Comparison of ENCODE assay signal across 1 cellular context in the genomic region with DNA sequence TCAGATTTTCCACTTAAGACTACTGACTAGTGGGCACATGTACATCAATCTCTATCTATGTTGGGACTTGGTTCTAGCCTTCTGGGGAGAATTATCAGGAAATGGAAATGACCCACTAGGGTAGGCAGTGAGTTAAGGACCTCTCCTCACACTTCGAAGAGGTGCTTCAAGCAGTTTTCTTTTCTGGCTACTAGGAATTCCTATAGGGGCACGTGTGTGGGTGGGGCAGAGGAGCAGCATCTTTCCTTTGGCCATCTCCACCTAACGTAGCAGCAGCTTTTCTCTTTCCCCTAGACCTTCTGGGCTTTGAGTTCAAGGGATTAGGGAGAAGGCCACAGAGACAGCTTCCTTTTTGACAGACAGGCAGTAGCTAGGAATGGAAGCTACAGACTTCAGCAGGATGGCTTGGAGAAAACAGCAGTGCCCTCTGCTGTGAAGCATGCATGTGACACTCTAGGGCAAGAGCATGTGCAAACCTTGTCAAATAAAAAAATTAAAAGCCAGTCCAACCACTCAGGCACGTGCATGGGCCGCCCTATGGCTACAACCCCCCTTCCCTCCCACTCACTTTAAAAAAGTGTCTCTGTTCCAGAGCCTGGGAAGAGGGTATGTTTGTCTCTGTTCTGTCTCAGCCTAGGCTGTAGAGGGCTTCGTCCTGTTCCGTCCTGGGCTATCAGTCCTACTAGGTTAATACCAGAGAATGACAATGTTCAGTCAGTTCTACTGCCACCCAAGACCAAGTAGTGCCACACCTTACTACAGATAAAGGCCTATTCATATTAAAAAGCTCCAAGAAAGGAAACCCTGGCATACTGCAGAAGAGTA.
TF ChIP-seq lines count a peak whose summit lies in the region.

No MANE protein-coding gene starts in this region.

TF ChIP-seq in endothelial cell of umbilical vein, 7 proteins besides CTCF, POLR2A, EP300 and RAD21:
- TF ChIP-seq GATA2 (IDR thresholded peaks at IDR 0.05; ENCODE audit: insufficient read depth, insufficient read length, low read depth, low read length) (no peak), MAX (IDR thresholded peaks at IDR 0.05; ENCODE audit: insufficient read depth, insufficient read length) (peak; percentile 20)
